In genomic region chr12:2623472-2623871, GRCh38 we compare ENCODE assay signal across 32 cellular contexts.
"Had no signal": no experiment of that assay in that cellular context is flagged by ENCODE, and none has a peak within 500 bp of the region (broad histone marks: within the 10 kb centered on the region; RNA-seq: fewer than 3 reads in every experiment).

No MANE protein-coding gene starts in this region.

- H3K27me3 ChIP-seq: pancreas, right lobe of liver, sigmoid colon, suprapubic skin, testis, tibial artery, transverse colon, upper lobe of right lung, uterus had no signal

- H3K4me1 ChIP-seq: pancreas, prostate gland, right lobe of liver, sigmoid colon, testis, tibial artery, upper lobe of right lung, uterus had no signal

- H3K9me3 ChIP-seq: neutrophil, pancreas, prostate gland, right lobe of liver, sigmoid colon, spleen, suprapubic skin, testis, tibial artery, transverse colon, upper lobe of right lung, uterus had no signal

- H3K36me3 Mint-ChIP-seq: naive B cell; naive thymus-derived CD8-positive, alpha-beta T cell; natural killer cell treated with Interleukin-12 subunit alpha and Interleukin-12 subunit beta and Interleukin-15 and Interleukin-18, amount 100 ng/mL, for 72 hours; stimulated activated memory B cell treated with anti-CD40 and anti-IgM and Interleukin-4, amounts not matched to agents 10 μg/mL and 1 μg/mL and 100 μg/mL, for 72 hours had no signal

- DNase-seq: naive B cell; naive thymus-derived CD8-positive, alpha-beta T cell; nephron progenitor cell; nucleus accumbens; pancreas; retina; right cardiac atrium; right lobe of liver; sigmoid colon; spleen; stimulated activated CD4-positive, alpha-beta T cell treated with anti-CD3 and anti-CD28 coated beads, Interleukin-12 subunit alpha, Interleukin-12 subunit beta, amount 100 ng/mL, for 4 hours; stimulated activated CD4-positive, alpha-beta T cell treated with anti-CD3 and anti-CD28 coated beads, Interleukin-1b, Interleukin-23, amount 100 ng/mL, for 48 hours; stimulated activated CD4-positive, alpha-beta T cell treated with anti-CD3 and anti-CD28 coated beads, Interleukin-4, amount 100 ng/mL, for 1 hour; stimulated activated CD4-positive, alpha-beta T cell treated with anti-CD3 and anti-CD28 coated beads, Interleukin-4, amount 100 ng/mL, for 4 hours; stimulated activated CD8-positive, alpha-beta memory T cell treated with anti-CD3 and anti-CD28 coated beads, Interleukin-4, amount 100 ng/mL, for 48 hours; stimulated activated naive CD4-positive, alpha-beta T cell; stimulated activated naive CD8-positive, alpha-beta T cell treated with anti-CD3 and anti-CD28 coated beads, Interleukin-15, amount 100 ng/mL, for 72 hours; stimulated activated naive CD8-positive, alpha-beta T cell treated with anti-CD3 and anti-CD28 coated beads, Interleukin-15, Interleukin-2, amounts not matched to agents 100 U/mL and 50 U/mL, for 24 hours; substantia nigra; testis; tibial artery; transverse colon; upper lobe of right lung; uterus had no signal

- H3K9me3 Mint-ChIP-seq: naive B cell; naive thymus-derived CD8-positive, alpha-beta T cell; natural killer cell treated with Interleukin-12 subunit alpha and Interleukin-12 subunit beta and Interleukin-15 and Interleukin-18, amount 100 ng/mL, for 72 hours; nephron progenitor cell; neural crest cell; stimulated activated memory B cell treated with anti-CD40 and anti-IgM and Interleukin-4, amounts not matched to agents 10 μg/mL and 1 μg/mL and 100 μg/mL, for 72 hours; stimulated activated naive CD8-positive, alpha-beta T cell treated with anti-CD3 and anti-CD28 coated beads, Interleukin-15, amount 100 ng/mL, for 72 hours had no signal

- H3K4me1 Mint-ChIP-seq: stimulated activated memory B cell treated with anti-CD40 and anti-IgM and Interleukin-4, amounts not matched to agents 10 μg/mL and 1 μg/mL and 100 μg/mL, for 72 hours had no signal

- H3K4me3 Mint-ChIP-seq: naive B cell; naive thymus-derived CD8-positive, alpha-beta T cell; natural killer cell treated with Interleukin-12 subunit alpha and Interleukin-12 subunit beta and Interleukin-15 and Interleukin-18, amount 100 ng/mL, for 72 hours; nephron progenitor cell; neural crest cell; stimulated activated memory B cell treated with anti-CD40 and anti-IgM and Interleukin-4, amounts not matched to agents 10 μg/mL and 1 μg/mL and 100 μg/mL, for 72 hours; stimulated activated naive CD8-positive, alpha-beta T cell treated with anti-CD3 and anti-CD28 coated beads, Interleukin-15, amount 100 ng/mL, for 72 hours; type B pancreatic cell had no signal

- ATAC-seq: naive thymus-derived CD8-positive, alpha-beta T cell; natural killer cell treated with Interleukin-12 subunit alpha and Interleukin-12 subunit beta and Interleukin-15 and Interleukin-18, amount 100 ng/mL, for 72 hours; pancreas; right lobe of liver; stimulated activated memory B cell treated with anti-CD40 and anti-IgM and Interleukin-4, amounts not matched to agents 10 μg/mL and 1 μg/mL and 100 μg/mL, for 72 hours; stimulated activated naive CD8-positive, alpha-beta T cell treated with anti-CD3 and anti-CD28 coated beads, Interleukin-15, amount 100 ng/mL, for 72 hours; stimulated activated naive CD8-positive, alpha-beta T cell treated with anti-CD3 and anti-CD28 coated beads, Interleukin-15, Interleukin-2, amounts not matched to agents 100 U/mL and 50 U/mL, for 24 hours; upper lobe of right lung had no signal

- H3K4me2 ChIP-seq: smooth muscle cell had no signal

- H3K27ac Mint-ChIP-seq: naive B cell; naive thymus-derived CD8-positive, alpha-beta T cell; natural killer cell treated with Interleukin-12 subunit alpha and Interleukin-12 subunit beta and Interleukin-15 and Interleukin-18, amount 100 ng/mL, for 72 hours; nephron progenitor cell; stimulated activated memory B cell treated with anti-CD40 and anti-IgM and Interleukin-4, amounts not matched to agents 10 μg/mL and 1 μg/mL and 100 μg/mL, for 72 hours; type B pancreatic cell had no signal

- H3K4me3 ChIP-seq: pancreas, prostate gland, right lobe of liver, sigmoid colon, smooth muscle cell, spleen, suprapubic skin, testis, tibial artery, transverse colon, upper lobe of right lung, uterus had no signal

- H3K27ac ChIP-seq: neutrophil, pancreas, prostate gland, right lobe of liver, spleen, suprapubic skin, testis, tibial artery, transverse colon, upper lobe of right lung, uterus had no signal

- H3K36me3 ChIP-seq: neutrophil, pancreas, prostate gland, right lobe of liver, spleen, suprapubic skin, transverse colon, upper lobe of right lung, uterus had no signal
